In the genomic region with DNA sequence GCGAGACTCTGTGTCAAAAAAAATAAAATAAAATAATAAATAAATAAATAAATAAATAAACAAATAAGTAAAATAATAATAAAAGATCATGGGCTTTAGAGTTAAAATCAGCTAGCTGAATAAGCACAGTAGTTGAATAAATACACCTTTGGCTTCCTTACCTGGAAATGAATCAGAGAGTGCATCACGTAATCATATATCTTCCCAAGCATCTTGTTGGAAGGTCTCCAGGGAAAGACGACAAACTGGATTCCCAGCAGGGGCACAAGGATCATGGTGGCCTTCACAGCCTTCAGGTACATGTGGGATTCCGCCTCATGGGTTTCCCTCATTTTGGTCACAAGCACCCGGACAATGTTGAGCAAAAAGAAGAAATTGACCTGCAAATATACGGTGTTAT, we compare ENCODE assay signal across 27 cellular contexts.
"Had no signal": no experiment of that assay in that cellular context is flagged by ENCODE, and none has a peak within 500 bp of the region (broad histone marks: within the 10 kb centered on the region; RNA-seq: fewer than 3 reads in every experiment).

No MANE protein-coding gene starts in this region.

- H3K9me3 ChIP-seq: ascending aorta, breast epithelium, colonic mucosa had no signal

- H3K36me3 ChIP-seq: ascending aorta, breast epithelium, cardiac muscle cell, colonic mucosa had no signal

- H3K27ac ChIP-seq: ascending aorta, breast epithelium, cardiac muscle cell, colonic mucosa had no signal

- H3K27me3 ChIP-seq: ascending aorta, breast epithelium, cardiac muscle cell, colonic mucosa had no signal

- H3K4me1 ChIP-seq: ascending aorta, breast epithelium, colonic mucosa had no signal

- FAIRE-seq: endometrium, endothelial cell of umbilical vein, frontal cortex had no signal

- DNase-seq: activated CD4-positive, alpha-beta memory T cell treated with anti-CD3 and anti-CD28 coated beads, Interleukin-2, amount 10 ng/mL, durations not matched to agents 7 days and 5 days; activated CD4-positive, alpha-beta T cell treated with anti-CD3 and anti-CD28 coated beads for 1 hour; activated CD4-positive, alpha-beta T cell treated with anti-CD3 and anti-CD28 coated beads for 4 hours; activated CD4-positive, alpha-beta T cell treated with anti-CD3 and anti-CD28 coated beads, Interleukin-2, amount 10 ng/mL, durations not matched to agents 7 days and 5 days; activated CD4-positive, alpha-beta T cell treated with anti-CD3 and anti-CD28 coated beads, Interleukin-2, amount 50 U/mL, for 4 hours; activated CD8-positive, alpha-beta memory T cell treated with anti-CD3 and anti-CD28 coated beads, Interleukin-2, amount 50 U/mL, for 48 hours; activated gamma-delta T cell; activated naive CD4-positive, alpha-beta T cell; activated naive CD4-positive, alpha-beta T cell treated with anti-CD3 and anti-CD28 coated beads, Interleukin-2, amount 10 ng/mL, durations not matched to agents 7 days and 5 days; activated naive CD8-positive, alpha-beta T cell treated with anti-CD3 and anti-CD28 coated beads, Interleukin-2, amount 10 ng/mL, durations not matched to agents 7 days and 5 days; activated T-cell treated with anti-CD3 and anti-CD28 coated beads for 4 hours; activated T-cell treated with anti-CD3 and anti-CD28 coated beads, Interleukin-2, amount 50 U/mL, for 24 hours; activated T-cell treated with anti-CD3 and anti-CD28 coated beads, Interleukin-2, amount 50 U/mL, for 72 hours; central memory CD4-positive, alpha-beta T cell; cerebellar nuclear complex; colonic mucosa; effector CD8-positive, alpha-beta T cell; foreskin fibroblast; head of caudate nucleus; T-helper 17 cell; T1000 had no signal

- H3K4me3 ChIP-seq: ascending aorta, breast epithelium, cardiac muscle cell, colonic mucosa had no signal
